28 cellular contexts compared by ENCODE assay signal in genomic region chr3:186275436-186275835, GRCh38.
"Had no signal": no experiment of that assay in that cellular context is flagged by ENCODE, and none has a peak within 500 bp of the region (broad histone marks: within the 10 kb centered on the region; RNA-seq: fewer than 3 reads in every experiment).

No MANE protein-coding gene starts in this region.

- H3K4me3 Mint-ChIP-seq: naive thymus-derived CD8-positive, alpha-beta T cell; natural killer cell treated with Interleukin-12 subunit alpha and Interleukin-12 subunit beta and Interleukin-15 and Interleukin-18, amount 100 ng/mL, for 72 hours; nephron progenitor cell; neural crest cell; stimulated activated effector memory CD8-positive, alpha-beta T cell treated with anti-CD3 and anti-CD28 coated beads, Interleukin-12 subunit alpha, Interleukin-12 subunit beta, amount 100 ng/mL, for 72 hours; stimulated activated naive B cell treated with anti-CD40 and anti-IgM and Interleukin-4, amounts not matched to agents 10 μg/mL and 1 μg/mL and 100 μg/mL, for 72 hours; stimulated activated naive CD8-positive, alpha-beta T cell treated with anti-CD3 and anti-CD28 coated beads, Interleukin-15, Interleukin-2, amounts not matched to agents 100 ng/mL and 50 ng/mL, for 24 hours had no signal

- H3K27me3 ChIP-seq: ovary, right lobe of liver, sigmoid colon, stomach, thyroid gland, tibial nerve, upper lobe of left lung, vagina had no signal

- H3K9me3 Mint-ChIP-seq: naive thymus-derived CD8-positive, alpha-beta T cell; natural killer cell treated with Interleukin-12 subunit alpha and Interleukin-12 subunit beta and Interleukin-15 and Interleukin-18, amount 100 ng/mL, for 72 hours; nephron progenitor cell; neural crest cell; stimulated activated effector memory CD8-positive, alpha-beta T cell treated with anti-CD3 and anti-CD28 coated beads, Interleukin-12 subunit alpha, Interleukin-12 subunit beta, amount 100 ng/mL, for 72 hours; stimulated activated naive B cell treated with anti-CD40 and anti-IgM and Interleukin-4, amounts not matched to agents 10 μg/mL and 1 μg/mL and 100 μg/mL, for 72 hours; stimulated activated naive CD8-positive, alpha-beta T cell treated with anti-CD3 and anti-CD28 coated beads, Interleukin-15, Interleukin-2, amounts not matched to agents 100 ng/mL and 50 ng/mL, for 24 hours had no signal

- ATAC-seq: naive thymus-derived CD8-positive, alpha-beta T cell; natural killer cell treated with Interleukin-12 subunit alpha and Interleukin-12 subunit beta and Interleukin-15 and Interleukin-18, amount 100 ng/mL, for 72 hours; psoas muscle; right cardiac atrium; right lobe of liver; stimulated activated effector memory CD8-positive, alpha-beta T cell treated with anti-CD3 and anti-CD28 coated beads, Interleukin-12 subunit alpha, Interleukin-12 subunit beta, amount 100 ng/mL, for 72 hours; stimulated activated naive B cell treated with anti-CD40 and anti-IgM and Interleukin-4, amounts not matched to agents 10 μg/mL and 1 μg/mL and 100 μg/mL, for 72 hours had no signal

- H3K27ac Mint-ChIP-seq: naive thymus-derived CD8-positive, alpha-beta T cell; natural killer cell treated with Interleukin-12 subunit alpha and Interleukin-12 subunit beta and Interleukin-15 and Interleukin-18, amount 100 ng/mL, for 72 hours; nephron progenitor cell; progenitor cell of endocrine pancreas; stimulated activated effector memory CD8-positive, alpha-beta T cell treated with anti-CD3 and anti-CD28 coated beads, Interleukin-12 subunit alpha, Interleukin-12 subunit beta, amount 100 ng/mL, for 72 hours; stimulated activated naive B cell treated with anti-CD40 and anti-IgM and Interleukin-4, amounts not matched to agents 10 μg/mL and 1 μg/mL and 100 μg/mL, for 72 hours; stimulated activated naive CD8-positive, alpha-beta T cell treated with anti-CD3 and anti-CD28 coated beads, Interleukin-15, Interleukin-2, amounts not matched to agents 100 ng/mL and 50 ng/mL, for 24 hours had no signal

- H3K9me3 ChIP-seq: ovary, psoas muscle, right lobe of liver, sigmoid colon, stomach, thoracic aorta, thyroid gland, tibial nerve, upper lobe of left lung, vagina had no signal

- H3K4me1 ChIP-seq: parathyroid adenoma, psoas muscle, right lobe of liver, sigmoid colon, stomach, thyroid gland, tibial nerve, upper lobe of left lung, vagina had no signal

- DNase-seq: naive thymus-derived CD8-positive, alpha-beta T cell; nephron progenitor cell; occipital lobe; ovary; psoas muscle; right cardiac atrium; right lobe of liver; sigmoid colon; small intestine; stimulated activated CD4-positive, alpha-beta T cell treated with anti-CD3 and anti-CD28 coated beads, Interleukin-15, amount 100 ng/mL, for 24 hours; stimulated activated CD4-positive, alpha-beta T cell treated with anti-CD3 and anti-CD28 coated beads, Interleukin-2, amount 100 ng/mL, for 24 hours; stimulated activated CD4-positive, alpha-beta T cell treated with anti-CD3 and anti-CD28 coated beads, Interleukin-2, amount 100 ng/mL, for 48 hours; stimulated activated CD4-positive, alpha-beta T cell treated with anti-CD3 and anti-CD28 coated beads, Interleukin-4, amount 100 ng/mL, for 24 hours; stimulated activated naive B cell treated with anti-CD40 and anti-IgM and Interleukin-4, amounts not matched to agents 10 μg/mL and 1 μg/mL and 100 μg/mL, for 72 hours; stimulated activated naive CD4-positive, alpha-beta T cell treated with Interleukin-2 at 50 U/mL for 16 hours; stomach; thyroid gland; trophoblast cell; upper lobe of left lung had no signal

- H3K36me3 ChIP-seq: ovary, right lobe of liver, thyroid gland, tibial nerve, vagina had no signal

- H3K4me3 ChIP-seq: ovary, psoas muscle, right lobe of liver, sigmoid colon, stomach, thoracic aorta, thyroid gland, tibial nerve, upper lobe of left lung, vagina had no signal

- H3K4me1 Mint-ChIP-seq: nephron progenitor cell; neural crest cell; stimulated activated effector memory CD8-positive, alpha-beta T cell treated with anti-CD3 and anti-CD28 coated beads, Interleukin-12 subunit alpha, Interleukin-12 subunit beta, amount 100 ng/mL, for 72 hours had no signal

- H3K27ac ChIP-seq: ovary, parathyroid adenoma, psoas muscle, right lobe of liver, stomach, thoracic aorta, thyroid gland, tibial nerve, upper lobe of left lung, vagina had no signal

- H3K79me2 ChIP-seq: parathyroid adenoma had no signal

- H3K36me3 Mint-ChIP-seq: naive thymus-derived CD8-positive, alpha-beta T cell; natural killer cell treated with Interleukin-12 subunit alpha and Interleukin-12 subunit beta and Interleukin-15 and Interleukin-18, amount 100 ng/mL, for 72 hours; stimulated activated effector memory CD8-positive, alpha-beta T cell treated with anti-CD3 and anti-CD28 coated beads, Interleukin-12 subunit alpha, Interleukin-12 subunit beta, amount 100 ng/mL, for 72 hours; stimulated activated naive B cell treated with anti-CD40 and anti-IgM and Interleukin-4, amounts not matched to agents 10 μg/mL and 1 μg/mL and 100 μg/mL, for 72 hours had no signal

- H2AFZ ChIP-seq: parathyroid adenoma had no signal
